In the genomic region with DNA sequence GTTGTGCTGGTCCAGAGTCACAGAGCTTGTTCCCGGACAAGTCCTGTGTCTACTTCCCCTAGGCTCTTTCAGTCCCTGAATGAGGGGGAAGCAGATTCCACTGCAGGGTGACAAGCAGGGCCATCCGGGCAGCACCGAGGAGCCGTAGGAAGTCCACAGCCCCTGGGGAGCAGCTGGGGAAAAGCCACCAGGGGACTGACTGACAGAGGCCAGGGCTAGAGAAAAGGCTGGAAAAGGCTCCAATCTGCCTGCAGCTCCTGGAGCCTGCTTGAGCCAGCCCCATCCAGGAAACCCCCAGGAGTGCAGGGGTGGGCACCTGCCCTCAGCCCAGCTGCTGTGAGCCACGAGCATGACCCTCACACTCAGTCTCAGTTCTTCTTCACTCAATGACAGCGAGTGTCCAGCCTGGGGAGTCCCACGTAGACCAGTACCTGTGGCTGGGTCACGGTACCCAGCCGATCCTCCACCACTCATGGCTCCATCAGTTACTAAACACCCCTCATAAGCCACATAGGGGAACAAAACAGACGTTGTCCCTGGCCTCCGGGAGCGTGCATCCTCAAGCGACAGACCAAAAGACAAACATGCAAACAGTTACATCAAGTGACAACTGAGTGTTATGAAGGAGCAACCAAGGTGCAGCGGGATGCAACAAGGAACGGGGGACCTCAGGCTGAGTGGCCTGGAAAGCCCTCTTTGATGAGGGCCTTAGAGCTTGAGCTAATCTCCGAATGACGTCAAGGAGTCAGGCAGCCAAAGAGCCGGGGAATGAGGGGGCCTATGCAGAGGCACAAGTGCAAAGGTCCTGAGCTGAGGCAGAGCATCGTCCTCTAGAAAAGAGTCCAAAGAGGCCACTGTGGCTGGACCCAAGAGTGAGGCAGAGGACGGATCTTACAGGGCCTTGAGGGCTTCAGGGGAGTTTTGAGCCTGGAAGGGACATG, we compare ENCODE assay signal across 21 cellular contexts. TPM values are rescaled to one million over a fixed set of nuclear protein-coding genes. Genes with fewer than 3 reads are reported as not detected.
DNase-seq lines count a peak whose midpoint lies in the region; ATAC-seq, FAIRE-seq and TF ChIP-seq lines count a peak whose summit lies in the region.
"Had no signal": no experiment of that assay in that cellular context is flagged by ENCODE, and none has a peak within 500 bp of the region (broad histone marks: within the 10 kb centered on the region; RNA-seq: fewer than 3 reads in every experiment).

No MANE protein-coding gene starts in this region.

- 91% methylated on average over 20 of the region's 20 CpGs for WGBS in smooth muscle cell (ENCODE audit: low lambda C conversion rate)

- H3K27ac ChIP-seq in SJCRH30 = peak overlapping the region; percentile 39
- no peak overlapping the region for H3K27ac ChIP-seq in smooth muscle cell (ENCODE audit: low read depth)
- H3K27ac ChIP-seq: Peyer's patch had no signal

- TF ChIP-seq CTCF in chondrocyte (IDR thresholded peaks at IDR 0.05) (no peak), retinal pigment epithelial cell (conservative IDR thresholded peaks at IDR 0.05; ENCODE audit: low read depth, low read length) (no peak), smooth muscle cell (IDR thresholded peaks at IDR 0.05; ENCODE audit: borderline replicate concordance, insufficient read depth, poor library complexity, severe bottlenecking) (no peak)

- DNase-seq in HTR-8/SVneo (ENCODE audit: insufficient read length, low spot score) (no peak), SJCRH30 (peak; percentile 61 to 81), chondrocyte (ENCODE audit: low spot score) (peak; percentile 61), retinal pigment epithelial cell (ENCODE audit: low read depth) (peak; percentile 44), T-helper 2 cell (no peak), smooth muscle cell (lab: John Stamatoyannopoulos, UW; ENCODE audit: unreplicated experiment) (no peak)
- DNase-seq: Caco-2; CD4-positive, alpha-beta memory T cell; DMS 273 treated with DMSO at 0.1 percent for 48 hours; DMS79 treated with DMSO at 0.1 percent for 48 hours; GOT3; KG1; NCI-H1436 treated with DMSO at 0.1 percent for 48 hours; NCI-H1930; NCI-H510A treated with DMSO at 0.1 percent for 48 hours; NCI-H748 treated with DMSO at 0.1 percent for 48 hours; Peyer's patch had no signal

- H3K36me3 Mint-ChIP-seq in chondrocyte (ENCODE audit: low read depth) = peaks cover 5% of the 10 kb centered on the region

- H3K36me3 ChIP-seq in SJCRH30 (no peaks in the 10 kb centered on the region), smooth muscle cell (ENCODE audit: low read depth) (no peaks in the 10 kb centered on the region)

- H3K79me2 ChIP-seq in smooth muscle cell (ENCODE audit: low read depth) = no peaks in the 10 kb centered on the region

- no peak overlapping the region for H3K27ac Mint-ChIP-seq in chondrocyte (ENCODE audit: unreplicated experiment)

- H3K27me3 Mint-ChIP-seq in chondrocyte (ENCODE audit: low read depth) = peaks cover 2% of the 10 kb centered on the region
- H3K27me3 Mint-ChIP-seq: CD4-positive, alpha-beta memory T cell had no signal

- H4K20me1 ChIP-seq in smooth muscle cell (ENCODE audit: low read depth) = no peaks in the 10 kb centered on the region

- H3K27me3 ChIP-seq in SJCRH30 (no peaks in the 10 kb centered on the region), smooth muscle cell (ENCODE audit: low read depth) (no peaks in the 10 kb centered on the region)
- H3K27me3 ChIP-seq: Peyer's patch had no signal

- H3K9ac ChIP-seq in smooth muscle cell (ENCODE audit: low read depth) = no peak overlapping the region

- H2AFZ ChIP-seq in smooth muscle cell (ENCODE audit: low read depth) = no peak overlapping the region

- ATAC-seq in HG02642 (IDR thresholded peaks at IDR 0.05; ENCODE audit: poor library complexity, unreplicated experiment) = no peak

- H3K4me2 ChIP-seq in smooth muscle cell = no peak overlapping the region

- H3K9me3 ChIP-seq in SJCRH30 (replicated peaks) = no peaks in the 10 kb centered on the region
- H3K9me3 ChIP-seq in smooth muscle cell (replicated peaks; ENCODE audit: low read depth) = no peaks in the 10 kb centered on the region
- H3K9me3 ChIP-seq: Caco-2, Peyer's patch had no signal

- H3K4me1 Mint-ChIP-seq in chondrocyte (ENCODE audit: low read depth) = no peaks in the 10 kb centered on the region
- H3K4me1 Mint-ChIP-seq: CD4-positive, alpha-beta memory T cell had no signal

- H3K4me3 ChIP-seq in SJCRH30 = no peak overlapping the region
- no peak overlapping the region for H3K4me3 ChIP-seq in retinal pigment epithelial cell (ENCODE audit: low read length)
- no peak overlapping the region for H3K4me3 ChIP-seq in smooth muscle cell
- H3K4me3 ChIP-seq: Peyer's patch had no signal

- H3K4me3 Mint-ChIP-seq in chondrocyte (ENCODE audit: unreplicated experiment) = no peak overlapping the region
- H3K4me3 Mint-ChIP-seq: CD4-positive, alpha-beta memory T cell had no signal

- no peaks in the 10 kb centered on the region for H3K9me3 Mint-ChIP-seq in chondrocyte (ENCODE audit: low read depth)
- H3K9me3 Mint-ChIP-seq: CD4-positive, alpha-beta memory T cell had no signal

- FAIRE-seq in HTR-8/SVneo (lab: Jason Lieb, UNC) = peak; percentile 42
- FAIRE-seq: GM12891, GM18507, GM19239 had no signal

- H3K4me1 ChIP-seq in SJCRH30 = peaks cover 53% of the 10 kb centered on the region
- no peaks in the 10 kb centered on the region for H3K4me1 ChIP-seq in smooth muscle cell (ENCODE audit: low read depth)
- H3K4me1 ChIP-seq: Peyer's patch had no signal

- H3F3A ChIP-seq in smooth muscle cell (ENCODE audit: low read depth) = no peaks in the 10 kb centered on the region

RNA-seq across cellular contexts. Expression of gene VSTM2L, which starts 24.8 kb away (rescaled TPM):
- 0.18 and 0.22 TPM in 2 replicates for total RNA-seq in SJCRH30 (2014; rRNA removed; shearing (Covaris generic))
- 6.8 to 24.5 TPM (median 7.3 TPM) in 3 replicates for total RNA-seq in chondrocyte
- total RNA-seq in smooth muscle cell = 1.9 TPM in 1 of 2 replicates, not detected in the other
- 0.44 and 0.56 TPM in 2 replicates for polyA plus RNA-seq in smooth muscle cell
- total RNA-seq: Caco-2; CD4-positive, alpha-beta memory T cell had no signal
- polyA plus RNA-seq: CD4-positive, alpha-beta memory T cell had no signal

Comparison
In these comparisons a context has a peak if more than half of its experiments do, and no peak if none do; other contexts are left out.
1. DNase-seq: peak in SJCRH30 (2 of 2), chondrocyte (single experiment) and retinal pigment epithelial cell (single experiment); none in HTR-8/SVneo (single experiment), T-helper 2 cell (0 of 5) and smooth muscle cell (single experiment).